ENCODE assay signal across 18 cellular contexts in the genomic region with DNA sequence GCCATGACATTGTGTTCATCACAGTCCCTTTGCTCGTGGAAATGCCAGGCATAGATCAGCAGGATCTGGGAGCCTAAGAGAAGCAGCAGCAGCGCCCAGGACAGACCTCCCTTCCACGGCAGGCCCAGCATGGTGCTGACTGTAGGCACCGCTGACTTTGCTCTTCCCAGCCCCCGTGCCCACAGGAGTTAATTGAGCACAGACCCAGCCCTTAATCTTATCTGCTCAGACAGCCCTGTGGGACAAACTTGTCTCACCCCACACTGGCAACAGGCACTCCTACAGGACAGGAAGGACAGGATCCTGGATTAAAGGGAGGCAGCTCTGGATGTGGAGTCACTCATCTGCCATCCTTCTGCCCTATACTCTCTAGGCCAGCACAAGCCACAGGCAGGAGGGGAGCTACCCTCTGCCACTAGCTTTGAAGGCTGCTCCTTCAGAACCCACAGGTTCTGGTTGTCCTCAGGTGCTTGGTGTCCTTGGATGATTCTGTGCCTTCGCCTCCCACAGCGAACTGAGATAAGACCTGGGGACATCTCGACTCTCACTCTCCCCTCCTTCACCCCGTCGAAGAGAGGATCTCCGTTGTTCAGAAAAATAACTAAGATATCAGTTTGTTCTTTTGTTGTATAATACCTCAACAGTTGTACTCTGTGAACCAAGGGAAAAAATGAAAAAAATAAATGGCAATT. TPM values are rescaled to one million over a fixed set of nuclear protein-coding genes. Genes with fewer than 3 reads are reported as not detected.
DNase-seq lines count a peak whose midpoint lies in the region; ATAC-seq and TF ChIP-seq lines count a peak whose summit lies in the region.
"Had no signal": no experiment of that assay in that cellular context is flagged by ENCODE, and none has a peak within 500 bp of the region (broad histone marks: within the 10 kb centered on the region; RNA-seq: fewer than 3 reads in every experiment).

A gene with protein sequence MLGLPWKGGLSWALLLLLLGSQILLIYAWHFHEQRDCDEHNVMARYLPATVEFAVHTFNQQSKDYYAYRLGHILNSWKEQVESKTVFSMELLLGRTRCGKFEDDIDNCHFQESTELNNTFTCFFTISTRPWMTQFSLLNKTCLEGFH (minus strand): TSS at position 165 of the 692 bp plus-strand sequence. CDS start 34 bp downstream, at position 131.

- TF ChIP-seq CTCF in natural killer cell (IDR thresholded peaks at IDR 0.05) (no peak), esophagus muscularis mucosa (IDR thresholded peaks at IDR 0.05) (no peak)

- ATAC-seq in natural killer cell treated with Interleukin-12 subunit alpha and Interleukin-12 subunit beta and Interleukin-15 and Interleukin-18, amount 100 ng/mL, for 72 hours: peak; percentile 31 to 37
- no peak for ATAC-seq in natural killer cell
- ATAC-seq: GM23338, K562 had no signal

- H3K27ac ChIP-seq in esophagus muscularis mucosa (replicated peaks in 1 of 4): no peak within 1 kb of the TSS

- no peak within 1 kb of the TSS for H3K4me3 Mint-ChIP-seq in natural killer cell treated with Interleukin-12 subunit alpha and Interleukin-12 subunit beta and Interleukin-15 and Interleukin-18, amount 100 ng/mL, for 72 hours
- no peak within 1 kb of the TSS for H3K4me3 Mint-ChIP-seq in natural killer cell
- H3K4me3 Mint-ChIP-seq: CD4-positive, CD25-positive, alpha-beta regulatory T cell; GM23338 had no signal

- TF ChIP-seq EP300 in esophagus muscularis mucosa (IDR thresholded peaks at IDR 0.05): no peak

- H3K9me3 ChIP-seq in esophagus muscularis mucosa: peaks cover 0 to 2% (median 1%) of the 10 kb centered on the region in 4 donors
- H3K9me3 ChIP-seq: BE2C, Caco-2 had no signal

- no peaks in the 10 kb centered on the region for H3K4me1 Mint-ChIP-seq in natural killer cell treated with Interleukin-12 subunit alpha and Interleukin-12 subunit beta and Interleukin-15 and Interleukin-18, amount 100 ng/mL, for 72 hours (ENCODE audit: low read depth in 2 of 2)
- peaks cover 0 to 5% of the 10 kb centered on the region in 2 donors for H3K4me1 Mint-ChIP-seq in natural killer cell
- H3K4me1 Mint-ChIP-seq: CD4-positive, CD25-positive, alpha-beta regulatory T cell; GM23338 had no signal

- peaks cover 0 to 5% of the 10 kb centered on the region in 2 donors for H3K27me3 Mint-ChIP-seq in natural killer cell treated with Interleukin-12 subunit alpha and Interleukin-12 subunit beta and Interleukin-15 and Interleukin-18, amount 100 ng/mL, for 72 hours
- peaks cover 0 to 3% of the 10 kb centered on the region in 2 donors for H3K27me3 Mint-ChIP-seq in natural killer cell (ENCODE audit: low read depth in 2 of 2)

- intact Hi-C loops in natural killer cell (cut with micrococcal nuclease) (no loop called here), esophagus muscularis mucosa (cut with DNase I) (no loop called here), posterior vena cava (cut with DNase I) (no loop called here)

- no peak within 1 kb of the TSS for H3K27ac Mint-ChIP-seq in natural killer cell treated with Interleukin-12 subunit alpha and Interleukin-12 subunit beta and Interleukin-15 and Interleukin-18, amount 100 ng/mL, for 72 hours
- H3K27ac Mint-ChIP-seq in natural killer cell: no peak within 1 kb of the TSS
- H3K27ac Mint-ChIP-seq: CD4-positive, CD25-positive, alpha-beta regulatory T cell; GM23338 had no signal

- H3K4me3 ChIP-seq in esophagus muscularis mucosa: no peak within 1 kb of the TSS
- H3K4me3 ChIP-seq: GM23338, K562 had no signal

- H3K27me3 ChIP-seq in esophagus muscularis mucosa: no peaks in the 10 kb centered on the region
- H3K27me3 ChIP-seq: BE2C had no signal

- H3K36me3 ChIP-seq in esophagus muscularis mucosa: no peaks in the 10 kb centered on the region
- H3K36me3 ChIP-seq: BE2C had no signal

- WGBS in esophagus muscularis mucosa: 66% methylated on average over 11 of the region's 11 CpGs

- H3K4me1 ChIP-seq in esophagus muscularis mucosa: no peaks in the 10 kb centered on the region
- H3K4me1 ChIP-seq: BE2C, Caco-2 had no signal

- no peaks in the 10 kb centered on the region for H3K9me3 Mint-ChIP-seq in natural killer cell treated with Interleukin-12 subunit alpha and Interleukin-12 subunit beta and Interleukin-15 and Interleukin-18, amount 100 ng/mL, for 72 hours
- H3K9me3 Mint-ChIP-seq in natural killer cell: no peaks in the 10 kb centered on the region
- H3K9me3 Mint-ChIP-seq: CD4-positive, CD25-positive, alpha-beta regulatory T cell had no signal

- no peak for DNase-seq in natural killer cell treated with Interleukin-12 subunit alpha and Interleukin-12 subunit beta and Interleukin-15 and Interleukin-18, amount 100 ng/mL, for 72 hours (ENCODE audit: low spot score)
- DNase-seq in natural killer cell: no peak
- peak; percentile 68 for DNase-seq in esophagus muscularis mucosa (ENCODE audit: extremely low spot score)
- peak; percentile 48 for DNase-seq in posterior vena cava (ENCODE audit: low spot score)
- no peak for DNase-seq in SKM-1 treated with dmso at 0.1 percent for 144 hours (lab: John Stamatoyannopoulos, UW; ENCODE audit: unreplicated experiment)
- DNase-seq in NCI-H146 (lab: John Stamatoyannopoulos, UW): no peak
- DNase-seq in D341Med (ENCODE audit: low spot score): no peak
- no peak for DNase-seq in foreskin melanocyte
- DNase-seq: BE2C; Caco-2; CD4-positive, CD25-positive, alpha-beta regulatory T cell; DMS153; NCI-H1092 treated with DMSO at 0.1 percent for 48 hours; Right ventricle myocardium superior had no signal

- no peak for TF ChIP-seq POLR2A in esophagus muscularis mucosa (IDR thresholded peaks at IDR 0.05; ENCODE audit: low read depth)

- H3K36me3 Mint-ChIP-seq in natural killer cell treated with Interleukin-12 subunit alpha and Interleukin-12 subunit beta and Interleukin-15 and Interleukin-18, amount 100 ng/mL, for 72 hours: no peaks in the 10 kb centered on the region
- no peaks in the 10 kb centered on the region for H3K36me3 Mint-ChIP-seq in natural killer cell
- H3K36me3 Mint-ChIP-seq: CD4-positive, CD25-positive, alpha-beta regulatory T cell had no signal

RNA-seq across cellular contexts. Expression of the gene that starts here (rescaled TPM):
- not detected for total RNA-seq in natural killer cell treated with Interleukin-12 subunit alpha and Interleukin-12 subunit beta and Interleukin-15 and Interleukin-18, amount 100 ng/mL, for 72 hours
- total RNA-seq in natural killer cell (not detected), esophagus muscularis mucosa (not detected), posterior vena cava (not detected)
- total RNA-seq: Caco-2; CD4-positive, CD25-positive, alpha-beta regulatory T cell; GM23338; K562; NCI-H460; OCI-LY7; Right ventricle myocardium superior had no signal

Comparison
In these comparisons a context has a peak if more than half of its experiments do, and no peak if none do; other contexts are left out.
1. Peak in ATAC-seq in natural killer cell treated with Interleukin-12 subunit alpha and Interleukin-12 subunit beta and Interleukin-15 and Interleukin-18, amount 100 ng/mL, for 72 hours; RNA of the gene not detected or under 1 TPM.
2. Peak in DNase-seq in esophagus muscularis mucosa; RNA of the gene not detected or under 1 TPM.
3. Peak in DNase-seq in posterior vena cava; RNA of the gene not detected or under 1 TPM.